1 cellular context compared by ENCODE assay signal in the genomic region with DNA sequence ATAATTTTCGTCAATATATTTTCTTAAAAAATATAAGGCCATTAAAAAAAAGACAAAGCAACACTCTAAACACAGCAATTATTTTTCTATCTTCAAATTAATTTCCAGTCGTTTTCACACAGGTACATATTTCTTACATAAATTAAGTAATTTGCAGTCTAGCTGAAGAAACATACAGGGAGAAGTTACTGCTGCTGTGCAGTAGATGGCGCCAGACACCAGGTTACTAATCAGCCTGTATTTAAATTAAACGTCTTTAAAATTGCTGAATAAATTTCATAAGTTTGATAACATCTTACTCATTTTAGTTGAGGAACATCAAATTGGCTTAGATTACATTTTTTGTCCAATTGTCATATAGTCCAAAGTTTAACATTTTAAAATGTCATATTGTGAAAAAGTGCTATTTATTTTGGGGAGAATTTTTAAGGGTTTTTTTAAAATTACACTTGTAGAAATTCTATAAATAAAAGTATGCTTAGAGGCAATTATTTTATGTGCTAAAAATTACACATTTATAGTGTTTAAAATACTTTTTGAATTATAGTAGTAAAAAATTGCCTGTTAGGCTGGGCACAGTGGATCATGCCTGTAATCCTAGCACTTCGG.
TF ChIP-seq lines count a peak whose summit lies in the region.

No MANE protein-coding gene starts in this region.

TF ChIP-seq in GM23338, 12 proteins besides CTCF, POLR2A, EP300 and RAD21 (continued from another document):
- TF ChIP-seq, protein P1, sequence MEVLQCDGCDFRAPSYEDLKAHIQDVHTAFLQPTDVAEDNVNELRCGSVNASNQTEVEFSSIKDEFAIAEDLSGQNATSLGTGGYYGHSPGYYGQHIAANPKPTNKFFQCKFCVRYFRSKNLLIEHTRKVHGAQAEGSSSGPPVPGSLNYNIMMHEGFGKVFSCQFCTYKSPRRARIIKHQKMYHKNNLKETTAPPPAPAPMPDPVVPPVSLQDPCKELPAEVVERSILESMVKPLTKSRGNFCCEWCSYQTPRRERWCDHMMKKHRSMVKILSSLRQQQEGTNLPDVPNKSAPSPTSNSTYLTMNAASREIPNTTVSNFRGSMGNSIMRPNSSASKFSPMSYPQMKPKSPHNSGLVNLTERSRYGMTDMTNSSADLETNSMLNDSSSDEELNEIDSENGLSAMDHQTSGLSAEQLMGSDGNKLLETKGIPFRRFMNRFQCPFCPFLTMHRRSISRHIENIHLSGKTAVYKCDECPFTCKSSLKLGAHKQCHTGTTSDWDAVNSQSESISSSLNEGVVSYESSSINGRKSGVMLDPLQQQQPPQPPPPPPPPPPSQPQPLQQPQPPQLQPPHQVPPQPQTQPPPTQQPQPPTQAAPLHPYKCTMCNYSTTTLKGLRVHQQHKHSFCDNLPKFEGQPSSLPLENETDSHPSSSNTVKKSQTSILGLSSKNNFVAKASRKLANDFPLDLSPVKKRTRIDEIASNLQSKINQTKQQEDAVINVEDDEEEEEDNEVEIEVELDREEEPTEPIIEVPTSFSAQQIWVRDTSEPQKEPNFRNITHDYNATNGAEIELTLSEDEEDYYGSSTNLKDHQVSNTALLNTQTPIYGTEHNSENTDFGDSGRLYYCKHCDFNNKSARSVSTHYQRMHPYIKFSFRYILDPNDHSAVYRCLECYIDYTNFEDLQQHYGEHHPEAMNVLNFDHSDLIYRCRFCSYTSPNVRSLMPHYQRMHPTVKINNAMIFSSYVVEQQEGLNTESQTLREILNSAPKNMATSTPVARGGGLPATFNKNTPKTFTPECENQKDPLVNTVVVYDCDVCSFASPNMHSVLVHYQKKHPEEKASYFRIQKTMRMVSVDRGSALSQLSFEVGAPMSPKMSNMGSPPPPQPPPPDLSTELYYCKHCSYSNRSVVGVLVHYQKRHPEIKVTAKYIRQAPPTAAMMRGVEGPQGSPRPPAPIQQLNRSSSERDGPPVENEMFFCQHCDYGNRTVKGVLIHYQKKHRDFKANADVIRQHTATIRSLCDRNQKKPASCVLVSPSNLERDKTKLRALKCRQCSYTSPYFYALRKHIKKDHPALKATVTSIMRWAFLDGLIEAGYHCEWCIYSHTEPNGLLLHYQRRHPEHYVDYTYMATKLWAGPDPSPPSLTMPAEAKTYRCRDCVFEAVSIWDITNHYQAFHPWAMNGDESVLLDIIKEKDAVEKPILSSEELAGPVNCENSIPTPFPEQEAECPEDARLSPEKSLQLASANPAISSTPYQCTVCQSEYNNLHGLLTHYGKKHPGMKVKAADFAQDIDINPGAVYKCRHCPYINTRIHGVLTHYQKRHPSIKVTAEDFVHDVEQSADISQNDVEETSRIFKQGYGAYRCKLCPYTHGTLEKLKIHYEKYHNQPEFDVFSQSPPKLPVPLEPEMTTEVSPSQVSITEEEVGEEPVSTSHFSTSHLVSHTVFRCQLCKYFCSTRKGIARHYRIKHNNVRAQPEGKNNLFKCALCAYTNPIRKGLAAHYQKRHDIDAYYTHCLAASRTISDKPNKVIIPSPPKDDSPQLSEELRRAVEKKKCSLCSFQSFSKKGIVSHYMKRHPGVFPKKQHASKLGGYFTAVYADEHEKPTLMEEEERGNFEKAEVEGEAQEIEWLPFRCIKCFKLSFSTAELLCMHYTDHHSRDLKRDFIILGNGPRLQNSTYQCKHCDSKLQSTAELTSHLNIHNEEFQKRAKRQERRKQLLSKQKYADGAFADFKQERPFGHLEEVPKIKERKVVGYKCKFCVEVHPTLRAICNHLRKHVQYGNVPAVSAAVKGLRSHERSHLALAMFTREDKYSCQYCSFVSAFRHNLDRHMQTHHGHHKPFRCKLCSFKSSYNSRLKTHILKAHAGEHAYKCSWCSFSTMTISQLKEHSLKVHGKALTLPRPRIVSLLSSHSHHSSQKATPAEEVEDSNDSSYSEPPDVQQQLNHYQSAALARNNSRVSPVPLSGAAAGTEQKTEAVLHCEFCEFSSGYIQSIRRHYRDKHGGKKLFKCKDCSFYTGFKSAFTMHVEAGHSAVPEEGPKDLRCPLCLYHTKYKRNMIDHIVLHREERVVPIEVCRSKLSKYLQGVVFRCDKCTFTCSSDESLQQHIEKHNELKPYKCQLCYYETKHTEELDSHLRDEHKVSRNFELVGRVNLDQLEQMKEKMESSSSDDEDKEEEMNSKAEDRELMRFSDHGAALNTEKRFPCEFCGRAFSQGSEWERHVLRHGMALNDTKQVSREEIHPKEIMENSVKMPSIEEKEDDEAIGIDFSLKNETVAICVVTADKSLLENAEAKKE (CRISPR knock-in tag; IDR thresholded peaks at IDR 0.05): no peak
- TF ChIP-seq ZNF331 (CRISPR knock-in tag; IDR thresholded peaks at IDR 0.05; ENCODE audit: low read depth): no peak
TF ChIP-seq in GM23338: peak in this region for 0.
